Comparison of ENCODE assay signal across 8 cellular contexts in genomic region chr16:75565640-75566039, GRCh38. TPM values are rescaled to one million over a fixed set of nuclear protein-coding genes. Genes with fewer than 3 reads are reported as not detected.
A peak's percentile ranks its signal among the peaks of the same experiment; 100 is the strongest.
DNase-seq lines count a peak whose midpoint lies in the region; ATAC-seq, FAIRE-seq and TF ChIP-seq lines count a peak whose summit lies in the region.

No MANE protein-coding gene starts in this region.

- no peak for TF ChIP-seq POLR2A in H54 (IDR thresholded peaks at IDR 0.05; ENCODE audit: low read depth, low read length)

- FAIRE-seq in H54 (lab: Jason Lieb, UNC): no peak
- FAIRE-seq in HTR-8/SVneo (lab: Jason Lieb, UNC): no peak

- ATAC-seq in GM18511 (IDR thresholded peaks at IDR 0.05; ENCODE audit: unreplicated experiment) (peak; percentile 12), HG03025 (IDR thresholded peaks at IDR 0.05; ENCODE audit: low FRiP score, unreplicated experiment) (peak; percentile 13), left colon (peak; percentile 22)
- ATAC-seq in activated naive CD8-positive, alpha-beta T cell treated with anti-CD3 and anti-CD28 coated beads, Interleukin-2, amount 50 U/mL, for 24 hours: no peak

- H3K27me3 Mint-ChIP-seq in activated naive CD8-positive, alpha-beta T cell treated with anti-CD3 and anti-CD28 coated beads, Interleukin-2, amount 50 U/mL, for 24 hours: peaks cover 2% of the 10 kb centered on the region
- peaks cover 17% of the 10 kb centered on the region for H3K27me3 Mint-ChIP-seq in type B pancreatic cell

- peak overlapping the region; percentile 93 for H3K4me3 Mint-ChIP-seq in activated naive CD8-positive, alpha-beta T cell treated with anti-CD3 and anti-CD28 coated beads, Interleukin-2, amount 50 U/mL, for 24 hours
- peak overlapping the region; percentile 100 for H3K4me3 Mint-ChIP-seq in type B pancreatic cell

- DNase-seq in activated naive CD8-positive, alpha-beta T cell treated with anti-CD3 and anti-CD28 coated beads, Interleukin-2, amount 50 U/mL, for 24 hours: peak; percentile 4
- DNase-seq in left colon (peak in 1 of 2 donors; percentile 35), type B pancreatic cell (ENCODE audit: extremely low spot score, unreplicated experiment) (no peak), H54 (ENCODE audit: insufficient read length, low spot score) (no peak), GM20000 (ENCODE audit: low spot score) (no peak), HTR-8/SVneo (ENCODE audit: insufficient read length, low spot score) (no peak)

- H3K27ac Mint-ChIP-seq in activated naive CD8-positive, alpha-beta T cell treated with anti-CD3 and anti-CD28 coated beads, Interleukin-2, amount 50 U/mL, for 24 hours: peak overlapping the region; percentile 87
- peak overlapping the region; percentile 98 for H3K27ac Mint-ChIP-seq in type B pancreatic cell

- peaks cover 10% of the 10 kb centered on the region for H3K36me3 Mint-ChIP-seq in activated naive CD8-positive, alpha-beta T cell treated with anti-CD3 and anti-CD28 coated beads, Interleukin-2, amount 50 U/mL, for 24 hours (ENCODE audit: low read depth)
- peaks cover 3% of the 10 kb centered on the region for H3K36me3 Mint-ChIP-seq in type B pancreatic cell

- intact Hi-C loops in left colon (cut with DNase I, micrococcal nuclease): loop anchor here in 1 of 2 donors (5.0 kb wide), 1 partner anchor 57 kb away; the partner anchor contains the start of gene ADAT1

- TF ChIP-seq CTCF in type B pancreatic cell (conservative IDR thresholded peaks at IDR 0.05): no peak
- TF ChIP-seq CTCF in GM20000 (IDR thresholded peaks at IDR 0.05; ENCODE audit: extremely low read depth, missing control alignments): no peak

- H3K9me3 Mint-ChIP-seq in activated naive CD8-positive, alpha-beta T cell treated with anti-CD3 and anti-CD28 coated beads, Interleukin-2, amount 50 U/mL, for 24 hours: no peaks in the 10 kb centered on the region
- H3K9me3 Mint-ChIP-seq in type B pancreatic cell: no peaks in the 10 kb centered on the region

- peaks cover 35% of the 10 kb centered on the region for H3K4me1 Mint-ChIP-seq in activated naive CD8-positive, alpha-beta T cell treated with anti-CD3 and anti-CD28 coated beads, Interleukin-2, amount 50 U/mL, for 24 hours
- peaks cover 17% of the 10 kb centered on the region for H3K4me1 Mint-ChIP-seq in type B pancreatic cell (ENCODE audit: unreplicated experiment)

RNA-seq across cellular contexts. Expression of gene GABARAPL2, which starts 0.5 kb away (rescaled TPM):
- total RNA-seq in left colon: 100 to 1,000 TPM in 1 of 2 donors, 10 to 100 TPM in 1; 91.1 to 110 TPM
- total RNA-seq in type B pancreatic cell (ENCODE audit: low replicate concordance): 85.6 and 86.2 TPM in 2 replicates

RNA-seq across cellular contexts. Expression of gene TMEM231, which starts 9.6 kb away (rescaled TPM):
- total RNA-seq in left colon (1 to 10 TPM; 3.9 to 4.1 TPM), type B pancreatic cell (ENCODE audit: low replicate concordance) (10.0 and 18.2 TPM in 2 replicates)

RNA-seq across cellular contexts. Expression of gene CHST5, which starts 29.7 kb away (rescaled TPM):
- total RNA-seq in left colon (100 to 1,000 TPM; 115 to 116 TPM), type B pancreatic cell (ENCODE audit: low replicate concordance) (0.60 and 1.9 TPM in 2 replicates)

RNA-seq across cellular contexts. Expression of gene ADAT1, which starts 57.4 kb away (rescaled TPM):
- total RNA-seq in left colon (10 to 100 TPM; 35.9 to 37.5 TPM), type B pancreatic cell (ENCODE audit: low replicate concordance) (39.6 and 51.9 TPM in 2 replicates)

Comparison
In these comparisons a context has a peak if more than half of its experiments do, and no peak if none do; other contexts are left out.
1. RNA of gene CHST5, which starts 29.7 kb away (total RNA-seq): 115 to 116 TPM in left colon; 0.60 to 1.9 TPM in type B pancreatic cell; every median in the first group is over 10 times any median in the second.